ENCODE assay signal across 17 cellular contexts in genomic region chr15:23616536-23616935, GRCh38. TPM values are rescaled to one million over a fixed set of nuclear protein-coding genes. Genes with fewer than 3 reads are reported as not detected.
"Had no signal": no experiment of that assay in that cellular context is flagged by ENCODE, and none has a peak within 500 bp of the region (broad histone marks: within the 10 kb centered on the region; RNA-seq: fewer than 3 reads in every experiment).

No MANE protein-coding gene starts in this region.

- DNase-seq: activated CD4-positive, alpha-beta T cell treated with anti-CD3 and anti-CD28 coated beads, Interleukin-2, amount 10 ng/mL, durations not matched to agents 7 days and 5 days; activated CD4-positive, CD25-positive, alpha-beta regulatory T cell treated with anti-CD3 and anti-CD28 coated beads, Interleukin-2, amount 50 U/mL, for 72 hours; activated CD8-positive, alpha-beta T cell treated with anti-CD3 and anti-CD28 coated beads for 36 hours; activated gamma-delta T cell treated with Interleukin-2 at 50 U/mL for 16 hours; aorta; effector CD8-positive, alpha-beta T cell; erythroblast; foreskin keratinocyte; left ventricle myocardium inferior; naive thymus-derived CD4-positive, alpha-beta T cell; posterior cingulate gyrus; stimulated activated CD4-positive, alpha-beta T cell treated with anti-CD3 and anti-CD28 coated beads, Interleukin-2, amount 100 ng/mL, for 48 hours; stimulated activated CD8-positive, alpha-beta memory T cell treated with anti-CD3 and anti-CD28 coated beads, Interleukin-4, amount 100 ng/mL, for 48 hours; stimulated activated naive B cell treated with anti-CD40 and anti-IgM and Interleukin-4, amounts not matched to agents 10 μg/mL and 1 μg/mL and 100 μg/mL, for 72 hours; transverse colon; WERI-Rb-1 had no signal

- ATAC-seq: activated CD8-positive, alpha-beta T cell treated with anti-CD3 and anti-CD28 coated beads for 36 hours; activated naive CD4-positive, alpha-beta T cell treated with anti-CD3 and anti-CD28 coated beads, Interleukin-2, amount 50 U/mL, for 72 hours; foreskin keratinocyte; naive thymus-derived CD4-positive, alpha-beta T cell; stimulated activated naive B cell treated with anti-CD40 and anti-IgM and Interleukin-4, amounts not matched to agents 10 μg/mL and 1 μg/mL and 100 μg/mL, for 72 hours had no signal

- H3K27me3 ChIP-seq: foreskin keratinocyte, transverse colon had no signal

- H3K36me3 ChIP-seq: left ventricle myocardium inferior, transverse colon, WERI-Rb-1 had no signal

- H3K27ac ChIP-seq: foreskin keratinocyte, left ventricle myocardium inferior, transverse colon, WERI-Rb-1 had no signal

- H3K4me1 ChIP-seq: foreskin keratinocyte, left ventricle myocardium inferior, transverse colon had no signal

- H3K9me3 ChIP-seq: transverse colon had no signal

- H3K4me3 ChIP-seq: left ventricle myocardium inferior, transverse colon had no signal

RNA-seq across cellular contexts. Expression of gene MAGEL2, which starts 31.1 kb away (rescaled TPM):
- polyA plus RNA-seq: foreskin keratinocyte; naive thymus-derived CD4-positive, alpha-beta T cell had no signal
